Comparison of ENCODE assay signal across 8 cellular contexts in the genomic region with DNA sequence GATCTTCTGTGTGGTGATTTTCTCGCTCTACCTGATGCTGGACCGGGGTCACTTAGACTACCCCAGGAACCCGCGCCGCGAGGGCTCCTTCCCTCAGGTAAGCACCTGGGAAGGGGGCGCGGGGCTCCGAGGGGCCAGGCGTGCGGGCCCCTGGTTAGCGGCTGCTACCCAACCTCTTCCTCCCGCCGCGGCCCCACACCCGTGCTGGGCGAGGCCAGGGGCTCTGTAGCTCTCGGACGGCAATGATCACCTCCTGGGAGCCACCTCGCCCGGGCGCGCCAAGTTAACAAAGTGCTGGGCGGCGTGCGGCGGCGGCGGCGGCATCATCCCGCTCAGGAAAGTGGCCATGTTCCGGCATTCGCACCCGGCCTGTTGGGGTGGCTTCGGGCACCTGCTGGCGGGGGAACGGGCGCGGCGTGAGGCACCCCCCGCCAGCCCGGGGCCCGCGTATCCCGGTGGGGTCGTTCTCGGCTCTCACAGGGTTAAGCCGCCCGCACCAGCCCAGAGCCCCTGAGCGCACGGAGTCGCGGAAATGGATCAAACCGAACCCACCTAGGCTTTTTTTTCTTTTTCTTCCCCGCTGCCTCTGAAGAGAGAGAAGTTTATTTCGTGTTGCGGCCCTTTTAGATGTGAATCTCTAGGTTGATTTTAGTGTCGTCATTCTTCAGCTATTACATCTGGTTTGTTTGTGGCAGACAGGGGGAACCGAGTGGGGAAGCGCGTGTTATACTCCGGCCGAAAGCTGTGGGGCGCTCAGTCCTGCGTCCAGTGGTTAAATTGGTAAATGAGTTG. TPM values are rescaled to one million over a fixed set of nuclear protein-coding genes. Genes with fewer than 3 reads are reported as not detected.
A peak's percentile ranks its signal among the peaks of the same experiment; 100 is the strongest.
DNase-seq lines count a peak whose midpoint lies in the region; ATAC-seq and TF ChIP-seq lines count a peak whose summit lies in the region.

No MANE protein-coding gene starts in this region.

- ATAC-seq in GM18861 (IDR thresholded peaks at IDR 0.05; ENCODE audit: unreplicated experiment), result no peak

- TF ChIP-seq CTCF in HEK293 (tag by site-specific recombination; IDR thresholded peaks at IDR 0.05) (peak; percentile 67), WERI-Rb-1 (IDR thresholded peaks at IDR 0.05; ENCODE audit: low read depth, low read length) (peak; percentile 72), breast epithelium (IDR thresholded peaks at IDR 0.05) (peak; percentile 17 to 69 (median 54))

- intact Hi-C loops in breast epithelium (cut with DNase I; ENCODE audit: low total_unique reads), result no loop called here

- H3K4me3 ChIP-seq in HEK293 (ENCODE audit: low read depth, low read length) (peak overlapping the region; percentile 94), WERI-Rb-1 (ENCODE audit: low read depth, low read length) (peak overlapping the region; percentile 93), breast epithelium (peak overlapping the region; percentile 84 to 94 (median 93)), iPS-20b (ENCODE audit: low read length) (peak overlapping the region; percentile 94), skeletal muscle cell (ENCODE audit: low read depth, low read length) (peak overlapping the region; percentile 94)

- H3K4me1 ChIP-seq in HEK293 (ENCODE audit: control insufficient read depth, insufficient read depth, low read length) (peaks cover 20% of the 10 kb centered on the region), breast epithelium (peaks cover 0 to 4% of the 10 kb centered on the region in 2 donors), iPS-20b (ENCODE audit: insufficient read depth, low read length) (peaks cover 34% of the 10 kb centered on the region)

- H3K27ac ChIP-seq in HEK293 (ENCODE audit: extremely low read depth, low read depth, low read length) (peak overlapping the region; percentile 94), WERI-Rb-1 (peak overlapping the region; percentile 89), breast epithelium (peak overlapping the region; percentile 95 to 96), iPS-20b (ENCODE audit: low read length) (no peak overlapping the region)

- H3K27me3 ChIP-seq in WERI-Rb-1 (ENCODE audit: insufficient read depth, low read depth, severe bottlenecking) (no peaks in the 10 kb centered on the region), breast epithelium (no peaks in the 10 kb centered on the region), iPS-20b (ENCODE audit: insufficient read depth, low read length) (no peaks in the 10 kb centered on the region)

- POLR2A ChIA-PET in HEK293 (lab: Yijun Ruan, JAX), result interaction anchor here (1.1 kb wide), 1 partner anchor 50 kb away, joined by 3 read pairs; no protein-coding TSS in a partner anchor

- CTCF ChIA-PET in HEK293 (lab: Yijun Ruan, JAX), result interaction anchor here (0.6 to 1.6 kb wide), 7 partner anchors 49 to 1106 kb away, joined by 3 to 4 read pairs (median 3); no protein-coding TSS in a partner anchor

- H3K36me3 ChIP-seq in HEK293 (ENCODE audit: control insufficient read depth in 2 of 2, insufficient read depth in 1 of 2, low read length in 2 of 2) (no peaks in the 10 kb centered on the region), WERI-Rb-1 (no peaks in the 10 kb centered on the region), breast epithelium (no peaks in the 10 kb centered on the region), iPS-20b (ENCODE audit: insufficient read depth, low read depth, low read length) (no peaks in the 10 kb centered on the region)

- in situ Hi-C loops in G401 (cut with HindIII; ENCODE audit: low sequenced_read_pairs), result no loop called here

- no peak for TF ChIP-seq POLR2A in breast epithelium (IDR thresholded peaks at IDR 0.05)

- H3K9ac ChIP-seq in iPS-20b (ENCODE audit: low read depth, low read length), result peak overlapping the region; percentile 89

- H3K9me3 ChIP-seq in HEK293 (ENCODE audit: control insufficient read depth, insufficient read depth, low read depth, low read length) (no peaks in the 10 kb centered on the region), WERI-Rb-1 (ENCODE audit: severe bottlenecking) (peaks cover 5% of the 10 kb centered on the region), breast epithelium (peaks cover 0 to 9% of the 10 kb centered on the region in 2 donors), iPS-20b (ENCODE audit: insufficient read depth, low read depth, low read length) (no peaks in the 10 kb centered on the region)

- peak; percentile 42 for DNase-seq in G401 (ENCODE audit: low spot score)
- peak; percentile 37 for DNase-seq in NCI-H1694 treated with DMSO at 0.1 percent for 48 hours (lab: John Stamatoyannopoulos, UW)
- peak; percentile 65 for DNase-seq in WERI-Rb-1
- peak; percentile 73 to 75 for DNase-seq in breast epithelium (ENCODE audit: low spot score in 2 of 2)
- peak; percentile 64 for DNase-seq in skeletal muscle cell (ENCODE audit: low read depth)

TF ChIP-seq in HEK293, 187 proteins besides CTCF, POLR2A, EP300 and RAD21 (continues in another document):
- peak; percentile 64; the same call in 1 of the 2 replicates for TF ChIP-seq ZEB2 (tag by site-specific recombination; IDR thresholded peaks at IDR 0.05)
- peak; percentile 91 for TF ChIP-seq ZNF629 (tag by site-specific recombination; IDR thresholded peaks at IDR 0.05)
- TF ChIP-seq, protein P1, sequence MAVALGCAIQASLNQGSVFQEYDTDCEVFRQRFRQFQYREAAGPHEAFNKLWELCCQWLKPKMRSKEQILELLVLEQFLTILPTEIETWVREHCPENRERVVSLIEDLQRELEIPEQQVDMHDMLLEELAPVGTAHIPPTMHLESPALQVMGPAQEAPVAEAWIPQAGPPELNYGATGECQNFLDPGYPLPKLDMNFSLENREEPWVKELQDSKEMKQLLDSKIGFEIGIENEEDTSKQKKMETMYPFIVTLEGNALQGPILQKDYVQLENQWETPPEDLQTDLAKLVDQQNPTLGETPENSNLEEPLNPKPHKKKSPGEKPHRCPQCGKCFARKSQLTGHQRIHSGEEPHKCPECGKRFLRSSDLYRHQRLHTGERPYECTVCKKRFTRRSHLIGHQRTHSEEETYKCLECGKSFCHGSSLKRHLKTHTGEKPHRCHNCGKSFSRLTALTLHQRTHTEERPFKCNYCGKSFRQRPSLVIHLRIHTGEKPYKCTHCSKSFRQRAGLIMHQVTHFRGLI (tag by site-specific recombination; IDR thresholded peaks at IDR 0.05), result 0 out of 2 replicates have a peak, but pooled peaks have one; percentile 34
- TF ChIP-seq, protein P2, sequence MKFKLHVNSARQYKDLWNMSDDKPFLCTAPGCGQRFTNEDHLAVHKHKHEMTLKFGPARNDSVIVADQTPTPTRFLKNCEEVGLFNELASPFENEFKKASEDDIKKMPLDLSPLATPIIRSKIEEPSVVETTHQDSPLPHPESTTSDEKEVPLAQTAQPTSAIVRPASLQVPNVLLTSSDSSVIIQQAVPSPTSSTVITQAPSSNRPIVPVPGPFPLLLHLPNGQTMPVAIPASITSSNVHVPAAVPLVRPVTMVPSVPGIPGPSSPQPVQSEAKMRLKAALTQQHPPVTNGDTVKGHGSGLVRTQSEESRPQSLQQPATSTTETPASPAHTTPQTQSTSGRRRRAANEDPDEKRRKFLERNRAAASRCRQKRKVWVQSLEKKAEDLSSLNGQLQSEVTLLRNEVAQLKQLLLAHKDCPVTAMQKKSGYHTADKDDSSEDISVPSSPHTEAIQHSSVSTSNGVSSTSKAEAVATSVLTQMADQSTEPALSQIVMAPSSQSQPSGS (tag by site-specific recombination; IDR thresholded peaks at IDR 0.05; ENCODE audit: low read depth), result peak; percentile 86
- TF ChIP-seq ZNF571 (tag by site-specific recombination; IDR thresholded peaks at IDR 0.05), result no peak
- TF ChIP-seq ZBTB21 (tag by site-specific recombination; IDR thresholded peaks at IDR 0.05), result peak; percentile 77
- no peak for TF ChIP-seq ZNF426 (tag by site-specific recombination; IDR thresholded peaks at IDR 0.05)
- TF ChIP-seq, protein P3, sequence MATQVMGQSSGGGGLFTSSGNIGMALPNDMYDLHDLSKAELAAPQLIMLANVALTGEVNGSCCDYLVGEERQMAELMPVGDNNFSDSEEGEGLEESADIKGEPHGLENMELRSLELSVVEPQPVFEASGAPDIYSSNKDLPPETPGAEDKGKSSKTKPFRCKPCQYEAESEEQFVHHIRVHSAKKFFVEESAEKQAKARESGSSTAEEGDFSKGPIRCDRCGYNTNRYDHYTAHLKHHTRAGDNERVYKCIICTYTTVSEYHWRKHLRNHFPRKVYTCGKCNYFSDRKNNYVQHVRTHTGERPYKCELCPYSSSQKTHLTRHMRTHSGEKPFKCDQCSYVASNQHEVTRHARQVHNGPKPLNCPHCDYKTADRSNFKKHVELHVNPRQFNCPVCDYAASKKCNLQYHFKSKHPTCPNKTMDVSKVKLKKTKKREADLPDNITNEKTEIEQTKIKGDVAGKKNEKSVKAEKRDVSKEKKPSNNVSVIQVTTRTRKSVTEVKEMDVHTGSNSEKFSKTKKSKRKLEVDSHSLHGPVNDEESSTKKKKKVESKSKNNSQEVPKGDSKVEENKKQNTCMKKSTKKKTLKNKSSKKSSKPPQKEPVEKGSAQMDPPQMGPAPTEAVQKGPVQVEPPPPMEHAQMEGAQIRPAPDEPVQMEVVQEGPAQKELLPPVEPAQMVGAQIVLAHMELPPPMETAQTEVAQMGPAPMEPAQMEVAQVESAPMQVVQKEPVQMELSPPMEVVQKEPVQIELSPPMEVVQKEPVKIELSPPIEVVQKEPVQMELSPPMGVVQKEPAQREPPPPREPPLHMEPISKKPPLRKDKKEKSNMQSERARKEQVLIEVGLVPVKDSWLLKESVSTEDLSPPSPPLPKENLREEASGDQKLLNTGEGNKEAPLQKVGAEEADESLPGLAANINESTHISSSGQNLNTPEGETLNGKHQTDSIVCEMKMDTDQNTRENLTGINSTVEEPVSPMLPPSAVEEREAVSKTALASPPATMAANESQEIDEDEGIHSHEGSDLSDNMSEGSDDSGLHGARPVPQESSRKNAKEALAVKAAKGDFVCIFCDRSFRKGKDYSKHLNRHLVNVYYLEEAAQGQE (tag by site-specific recombination; IDR thresholded peaks at IDR 0.05), result peak; percentile 7; the same call in 1 of the 2 replicates
- TF ChIP-seq, protein P4, sequence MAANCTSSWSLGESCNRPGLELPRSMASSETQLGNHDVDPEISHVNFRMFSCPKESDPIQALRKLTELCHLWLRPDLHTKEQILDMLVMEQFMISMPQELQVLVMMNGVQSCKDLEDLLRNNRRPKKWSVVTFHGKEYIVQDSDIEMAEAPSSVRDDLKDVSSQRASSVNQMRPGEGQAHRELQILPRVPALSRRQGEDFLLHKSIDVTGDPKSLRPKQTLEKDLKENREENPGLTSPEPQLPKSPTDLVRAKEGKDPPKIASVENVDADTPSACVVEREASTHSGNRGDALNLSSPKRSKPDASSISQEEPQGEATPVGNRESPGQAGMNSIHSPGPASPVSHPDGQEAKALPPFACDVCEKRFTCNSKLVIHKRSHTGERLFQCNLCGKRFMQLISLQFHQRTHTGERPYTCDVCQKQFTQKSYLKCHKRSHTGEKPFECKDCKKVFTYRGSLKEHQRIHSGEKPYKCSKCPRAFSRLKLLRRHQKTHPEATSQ (tag by site-specific recombination; IDR thresholded peaks at IDR 0.05), result no peak
- TF ChIP-seq ZBTB8A (tag by site-specific recombination; IDR thresholded peaks at IDR 0.05), result peak; percentile 77
- no peak for TF ChIP-seq ZNF658 (tag by site-specific recombination; IDR thresholded peaks at IDR 0.05)

RNA-seq across cellular contexts. Expression of a gene that starts 0.9 kb away (rescaled TPM):
- total RNA-seq in G401 (2014; rRNA removed; shearing (Covaris generic)), result 21.5 and 22.0 TPM in 2 replicates
- 10 to 100 TPM; 57.9 to 68.6 (median 63.3) TPM for total RNA-seq in breast epithelium
